ENCODE assay signal across 1 cellular context in genomic region chr6:2053691-2054090, GRCh38.
TF ChIP-seq lines count a peak whose summit lies in the region.

No MANE protein-coding gene starts in this region.

TF ChIP-seq in HepG2, 621 proteins besides CTCF, POLR2A, EP300 and RAD21 (continued from another document):
- TF ChIP-seq TEF (CRISPR knock-in tag; IDR thresholded peaks at IDR 0.05) (peak; percentile 66; the same call in 1 of the 2 replicates), FOXP1 (IDR thresholded peaks at IDR 0.05) (no peak), FOXP1 (CRISPR knock-in tag; IDR thresholded peaks at IDR 0.05) (peak; percentile 52; the same call in 1 of the 2 replicates), CREB3 (CRISPR knock-in tag; IDR thresholded peaks at IDR 0.05) (no peak), FOXJ3 (CRISPR knock-in tag; IDR thresholded peaks at IDR 0.05; ENCODE audit: borderline replicate concordance) (no peak), CEBPG (CRISPR knock-in tag; IDR thresholded peaks at IDR 0.05) (peak; percentile 74), CBX5 (CRISPR knock-in tag; IDR thresholded peaks at IDR 0.05; ENCODE audit: borderline replicate concordance) (no peak), HINFP (CRISPR knock-in tag; IDR thresholded peaks at IDR 0.05; ENCODE audit: low read depth) (no peak), ZKSCAN8 (CRISPR knock-in tag; IDR thresholded peaks at IDR 0.05; ENCODE audit: borderline replicate concordance) (no peak), HIVEP1 (CRISPR knock-in tag; IDR thresholded peaks at IDR 0.05) (no peak), GATAD2A (CRISPR knock-in tag; IDR thresholded peaks at IDR 0.05) (peak; percentile 31; the same call in 1 of the 2 replicates)
